Comparison of ENCODE assay signal across 2 cellular contexts in genomic region chr1:209720326-209720725, GRCh38.
TF ChIP-seq lines count a peak whose summit lies in the region.

No MANE protein-coding gene starts in this region.

TF ChIP-seq in SK-N-SH, 30 proteins besides CTCF, POLR2A, EP300 and RAD21 (continued from another document):
- TF ChIP-seq REST (IDR thresholded peaks at IDR 0.05; ENCODE audit: low read depth, low read length) (no peak), SIN3A (IDR thresholded peaks at IDR 0.05; ENCODE audit: borderline replicate concordance, low read depth, low read length) (no peak)
- TF ChIP-seq, protein P1, sequence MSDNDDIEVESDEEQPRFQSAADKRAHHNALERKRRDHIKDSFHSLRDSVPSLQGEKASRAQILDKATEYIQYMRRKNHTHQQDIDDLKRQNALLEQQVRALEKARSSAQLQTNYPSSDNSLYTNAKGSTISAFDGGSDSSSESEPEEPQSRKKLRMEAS (IDR thresholded peaks at IDR 0.05; ENCODE audit: low read depth): no peak

TF ChIP-seq in WTC11, 78 proteins besides CTCF, POLR2A, EP300 and RAD21 (continued from another document):
- TF ChIP-seq, protein P2, sequence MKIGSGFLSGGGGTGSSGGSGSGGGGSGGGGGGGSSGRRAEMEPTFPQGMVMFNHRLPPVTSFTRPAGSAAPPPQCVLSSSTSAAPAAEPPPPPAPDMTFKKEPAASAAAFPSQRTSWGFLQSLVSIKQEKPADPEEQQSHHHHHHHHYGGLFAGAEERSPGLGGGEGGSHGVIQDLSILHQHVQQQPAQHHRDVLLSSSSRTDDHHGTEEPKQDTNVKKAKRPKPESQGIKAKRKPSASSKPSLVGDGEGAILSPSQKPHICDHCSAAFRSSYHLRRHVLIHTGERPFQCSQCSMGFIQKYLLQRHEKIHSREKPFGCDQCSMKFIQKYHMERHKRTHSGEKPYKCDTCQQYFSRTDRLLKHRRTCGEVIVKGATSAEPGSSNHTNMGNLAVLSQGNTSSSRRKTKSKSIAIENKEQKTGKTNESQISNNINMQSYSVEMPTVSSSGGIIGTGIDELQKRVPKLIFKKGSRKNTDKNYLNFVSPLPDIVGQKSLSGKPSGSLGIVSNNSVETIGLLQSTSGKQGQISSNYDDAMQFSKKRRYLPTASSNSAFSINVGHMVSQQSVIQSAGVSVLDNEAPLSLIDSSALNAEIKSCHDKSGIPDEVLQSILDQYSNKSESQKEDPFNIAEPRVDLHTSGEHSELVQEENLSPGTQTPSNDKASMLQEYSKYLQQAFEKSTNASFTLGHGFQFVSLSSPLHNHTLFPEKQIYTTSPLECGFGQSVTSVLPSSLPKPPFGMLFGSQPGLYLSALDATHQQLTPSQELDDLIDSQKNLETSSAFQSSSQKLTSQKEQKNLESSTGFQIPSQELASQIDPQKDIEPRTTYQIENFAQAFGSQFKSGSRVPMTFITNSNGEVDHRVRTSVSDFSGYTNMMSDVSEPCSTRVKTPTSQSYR (CRISPR knock-in tag; IDR thresholded peaks at IDR 0.05): no peak
- TF ChIP-seq CBFB (CRISPR knock-in tag; IDR thresholded peaks at IDR 0.05; ENCODE audit: low read depth): no peak
